In genomic region chr5:96826071-96826470, GRCh38 we compare ENCODE assay signal across 8 cellular contexts. TPM values are rescaled to one million over a fixed set of nuclear protein-coding genes. Genes with fewer than 3 reads are reported as not detected.
"Had no signal": no experiment of that assay in that cellular context is flagged by ENCODE, and none has a peak within 500 bp of the region (broad histone marks: within the 10 kb centered on the region; RNA-seq: fewer than 3 reads in every experiment).

No MANE protein-coding gene starts in this region.

- ATAC-seq: HCT116, K562 had no signal

- H3K36me3 ChIP-seq: HAP-1 had no signal

- H3K4me3 ChIP-seq: HAP-1, K562 had no signal

- H3K4me1 ChIP-seq: HAP-1 had no signal

- H3K9me3 ChIP-seq: HAP-1 had no signal

- H3K27ac ChIP-seq: HL-60 had no signal

- DNase-seq: GOT3, H7, HFFc6, IMR-90 had no signal

RNA-seq across cellular contexts. Expression of gene ERAP2, which starts 50.2 kb away (rescaled TPM):
- total RNA-seq: H7 had no signal
